In the genomic region with DNA sequence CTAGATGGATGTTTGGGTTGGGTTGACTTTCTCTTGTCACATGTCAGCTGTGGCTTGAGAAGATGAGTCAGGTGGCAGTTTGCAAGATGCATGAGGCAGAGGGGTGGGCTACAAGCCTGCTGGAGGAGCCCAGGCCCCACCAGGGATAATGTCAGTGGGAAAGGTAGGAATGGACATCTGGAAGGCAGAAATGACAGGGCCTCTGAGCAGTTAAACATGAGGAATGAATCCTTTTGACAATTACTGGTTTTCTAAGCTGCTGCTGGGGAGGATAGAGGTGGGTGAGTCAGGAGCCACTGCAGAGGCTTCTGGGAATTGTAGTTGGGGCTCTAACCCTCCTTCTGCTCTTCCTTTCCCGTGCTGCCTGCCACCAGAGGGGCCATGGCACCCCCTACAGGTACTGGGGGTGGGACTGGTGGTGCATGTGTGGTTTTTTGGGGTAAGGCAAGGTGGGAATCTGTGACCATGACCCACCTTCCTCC, we compare ENCODE assay signal across 1 cellular context.
TF ChIP-seq lines count a peak whose summit lies in the region.

No MANE protein-coding gene starts in this region.

TF ChIP-seq in GM23338, 12 proteins besides CTCF, POLR2A, EP300 and RAD21:
- TF ChIP-seq, protein P1, sequence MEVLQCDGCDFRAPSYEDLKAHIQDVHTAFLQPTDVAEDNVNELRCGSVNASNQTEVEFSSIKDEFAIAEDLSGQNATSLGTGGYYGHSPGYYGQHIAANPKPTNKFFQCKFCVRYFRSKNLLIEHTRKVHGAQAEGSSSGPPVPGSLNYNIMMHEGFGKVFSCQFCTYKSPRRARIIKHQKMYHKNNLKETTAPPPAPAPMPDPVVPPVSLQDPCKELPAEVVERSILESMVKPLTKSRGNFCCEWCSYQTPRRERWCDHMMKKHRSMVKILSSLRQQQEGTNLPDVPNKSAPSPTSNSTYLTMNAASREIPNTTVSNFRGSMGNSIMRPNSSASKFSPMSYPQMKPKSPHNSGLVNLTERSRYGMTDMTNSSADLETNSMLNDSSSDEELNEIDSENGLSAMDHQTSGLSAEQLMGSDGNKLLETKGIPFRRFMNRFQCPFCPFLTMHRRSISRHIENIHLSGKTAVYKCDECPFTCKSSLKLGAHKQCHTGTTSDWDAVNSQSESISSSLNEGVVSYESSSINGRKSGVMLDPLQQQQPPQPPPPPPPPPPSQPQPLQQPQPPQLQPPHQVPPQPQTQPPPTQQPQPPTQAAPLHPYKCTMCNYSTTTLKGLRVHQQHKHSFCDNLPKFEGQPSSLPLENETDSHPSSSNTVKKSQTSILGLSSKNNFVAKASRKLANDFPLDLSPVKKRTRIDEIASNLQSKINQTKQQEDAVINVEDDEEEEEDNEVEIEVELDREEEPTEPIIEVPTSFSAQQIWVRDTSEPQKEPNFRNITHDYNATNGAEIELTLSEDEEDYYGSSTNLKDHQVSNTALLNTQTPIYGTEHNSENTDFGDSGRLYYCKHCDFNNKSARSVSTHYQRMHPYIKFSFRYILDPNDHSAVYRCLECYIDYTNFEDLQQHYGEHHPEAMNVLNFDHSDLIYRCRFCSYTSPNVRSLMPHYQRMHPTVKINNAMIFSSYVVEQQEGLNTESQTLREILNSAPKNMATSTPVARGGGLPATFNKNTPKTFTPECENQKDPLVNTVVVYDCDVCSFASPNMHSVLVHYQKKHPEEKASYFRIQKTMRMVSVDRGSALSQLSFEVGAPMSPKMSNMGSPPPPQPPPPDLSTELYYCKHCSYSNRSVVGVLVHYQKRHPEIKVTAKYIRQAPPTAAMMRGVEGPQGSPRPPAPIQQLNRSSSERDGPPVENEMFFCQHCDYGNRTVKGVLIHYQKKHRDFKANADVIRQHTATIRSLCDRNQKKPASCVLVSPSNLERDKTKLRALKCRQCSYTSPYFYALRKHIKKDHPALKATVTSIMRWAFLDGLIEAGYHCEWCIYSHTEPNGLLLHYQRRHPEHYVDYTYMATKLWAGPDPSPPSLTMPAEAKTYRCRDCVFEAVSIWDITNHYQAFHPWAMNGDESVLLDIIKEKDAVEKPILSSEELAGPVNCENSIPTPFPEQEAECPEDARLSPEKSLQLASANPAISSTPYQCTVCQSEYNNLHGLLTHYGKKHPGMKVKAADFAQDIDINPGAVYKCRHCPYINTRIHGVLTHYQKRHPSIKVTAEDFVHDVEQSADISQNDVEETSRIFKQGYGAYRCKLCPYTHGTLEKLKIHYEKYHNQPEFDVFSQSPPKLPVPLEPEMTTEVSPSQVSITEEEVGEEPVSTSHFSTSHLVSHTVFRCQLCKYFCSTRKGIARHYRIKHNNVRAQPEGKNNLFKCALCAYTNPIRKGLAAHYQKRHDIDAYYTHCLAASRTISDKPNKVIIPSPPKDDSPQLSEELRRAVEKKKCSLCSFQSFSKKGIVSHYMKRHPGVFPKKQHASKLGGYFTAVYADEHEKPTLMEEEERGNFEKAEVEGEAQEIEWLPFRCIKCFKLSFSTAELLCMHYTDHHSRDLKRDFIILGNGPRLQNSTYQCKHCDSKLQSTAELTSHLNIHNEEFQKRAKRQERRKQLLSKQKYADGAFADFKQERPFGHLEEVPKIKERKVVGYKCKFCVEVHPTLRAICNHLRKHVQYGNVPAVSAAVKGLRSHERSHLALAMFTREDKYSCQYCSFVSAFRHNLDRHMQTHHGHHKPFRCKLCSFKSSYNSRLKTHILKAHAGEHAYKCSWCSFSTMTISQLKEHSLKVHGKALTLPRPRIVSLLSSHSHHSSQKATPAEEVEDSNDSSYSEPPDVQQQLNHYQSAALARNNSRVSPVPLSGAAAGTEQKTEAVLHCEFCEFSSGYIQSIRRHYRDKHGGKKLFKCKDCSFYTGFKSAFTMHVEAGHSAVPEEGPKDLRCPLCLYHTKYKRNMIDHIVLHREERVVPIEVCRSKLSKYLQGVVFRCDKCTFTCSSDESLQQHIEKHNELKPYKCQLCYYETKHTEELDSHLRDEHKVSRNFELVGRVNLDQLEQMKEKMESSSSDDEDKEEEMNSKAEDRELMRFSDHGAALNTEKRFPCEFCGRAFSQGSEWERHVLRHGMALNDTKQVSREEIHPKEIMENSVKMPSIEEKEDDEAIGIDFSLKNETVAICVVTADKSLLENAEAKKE (CRISPR knock-in tag; IDR thresholded peaks at IDR 0.05): no peak
- no peak for TF ChIP-seq JUNB (IDR thresholded peaks at IDR 0.05; ENCODE audit: unreplicated experiment)
- TF ChIP-seq ZNF331 (CRISPR knock-in tag; IDR thresholded peaks at IDR 0.05; ENCODE audit: low read depth): no peak
- no peak for TF ChIP-seq POLR2AphosphoS5 (IDR thresholded peaks at IDR 0.05; ENCODE audit: low read depth)
- TF ChIP-seq NANOG (IDR thresholded peaks at IDR 0.05; ENCODE audit: borderline replicate concordance): no peak
- TF ChIP-seq EZH2 (IDR thresholded peaks at IDR 0.05; ENCODE audit: low read depth, unreplicated experiment): no peak
- no peak for TF ChIP-seq EZH2phosphoT487 (IDR thresholded peaks at IDR 0.05; ENCODE audit: unreplicated experiment)
- no peak for TF ChIP-seq CREB1 (CRISPR knock-in tag; IDR thresholded peaks at IDR 0.05; ENCODE audit: low read depth)
- no peak for TF ChIP-seq ETS1 (IDR thresholded peaks at IDR 0.05)
- no peak for TF ChIP-seq STAT1 (IDR thresholded peaks at IDR 0.05; ENCODE audit: unreplicated experiment)
